1 cellular context compared by ENCODE assay signal in genomic region chr20:62952373-62953166, GRCh38.
TF ChIP-seq lines count a peak whose summit lies in the region.

A gene with protein sequence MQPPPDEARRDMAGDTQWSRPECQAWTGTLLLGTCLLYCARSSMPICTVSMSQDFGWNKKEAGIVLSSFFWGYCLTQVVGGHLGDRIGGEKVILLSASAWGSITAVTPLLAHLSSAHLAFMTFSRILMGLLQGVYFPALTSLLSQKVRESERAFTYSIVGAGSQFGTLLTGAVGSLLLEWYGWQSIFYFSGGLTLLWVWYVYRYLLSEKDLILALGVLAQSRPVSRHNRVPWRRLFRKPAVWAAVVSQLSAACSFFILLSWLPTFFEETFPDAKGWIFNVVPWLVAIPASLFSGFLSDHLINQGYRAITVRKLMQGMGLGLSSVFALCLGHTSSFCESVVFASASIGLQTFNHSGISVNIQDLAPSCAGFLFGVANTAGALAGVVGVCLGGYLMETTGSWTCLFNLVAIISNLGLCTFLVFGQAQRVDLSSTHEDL (plus strand): TSS chr20:62952709. CDS start chr20:62952831, 122 bp downstream.

TF ChIP-seq in IMR-90, 13 proteins besides CTCF, POLR2A, EP300 and RAD21 (continued from another document):
- no peak for TF ChIP-seq CEBPB (IDR thresholded peaks at IDR 0.05; ENCODE audit: low read depth, low read length)
- TF ChIP-seq MAFK (IDR thresholded peaks at IDR 0.05; ENCODE audit: low read depth, low read length) = no peak
- no peak for TF ChIP-seq RFX5 (IDR thresholded peaks at IDR 0.05; ENCODE audit: low read depth, low read length)
- TF ChIP-seq RCOR1 (IDR thresholded peaks at IDR 0.05; ENCODE audit: insufficient replicate concordance, low read length) = no peak
